8 cellular contexts compared by ENCODE assay signal in genomic region chr5:88734191-88734640, GRCh38.
DNase-seq lines count a peak whose midpoint lies in the region; ATAC-seq lines count a peak whose summit lies in the region.

No MANE protein-coding gene starts in this region.

- DNase-seq in SK-MEL-5 (ENCODE audit: low read depth, low spot score) (peak; percentile 9), midbrain (lab: John Stamatoyannopoulos, UW) (peak; percentile 5), NCI-H1105 (lab: John Stamatoyannopoulos, UW) (no peak), GM19240 (ENCODE audit: insufficient read length, low spot score) (no peak), T-helper 1 cell (no peak)
- DNase-seq in stimulated activated CD8-positive, alpha-beta memory T cell treated with anti-CD3 and anti-CD28 coated beads, Interleukin-4, amount 100 ng/mL, for 48 hours: no peak

- ATAC-seq in GM18909 (IDR thresholded peaks at IDR 0.05; ENCODE audit: poor library complexity, unreplicated experiment): peak; percentile 64
- ATAC-seq in HG03025 (IDR thresholded peaks at IDR 0.05; ENCODE audit: low FRiP score, unreplicated experiment): peak; percentile 51

- in situ Hi-C loops in SK-MEL-5 (cut with HindIII; ENCODE audit: low pct_unique_long_range_greater_than_20kb, low sequenced_read_pairs): no loop called here

Comparison
In these comparisons a context has a peak if more than half of its experiments do, and no peak if none do; other contexts are left out.
1. DNase-seq: peak in SK-MEL-5 (single experiment) and midbrain (single experiment); none in stimulated activated CD8-positive, alpha-beta memory T cell treated with anti-CD3 and anti-CD28 coated beads, Interleukin-4, amount 100 ng/mL, for 48 hours (single experiment), NCI-H1105 (single experiment), GM19240 (single experiment) and T-helper 1 cell (0 of 5).